8 cellular contexts compared by ENCODE assay signal in genomic region chr1:237041795-237042466, GRCh38. TPM values are rescaled to one million over a fixed set of nuclear protein-coding genes. Genes with fewer than 3 reads are reported as not detected.
DNase-seq lines count a peak whose midpoint lies in the region; ATAC-seq and TF ChIP-seq lines count a peak whose summit lies in the region.

Gene RYR2, plus strand, starts transcription at chr1:237042184. Its CDS starts 338 bp downstream, at chr1:237042522.

- in situ Hi-C loops in ACHN (cut with HindIII; ENCODE audit: low pct_ligation_motif_present, low pct_unique_long_range_greater_than_20kb, low sequenced_read_pairs): no loop called here

- peak within 1 kb of the TSS; percentile 39 to 79 (median 63) for H3K4me3 ChIP-seq in dorsolateral prefrontal cortex
- H3K4me3 ChIP-seq in aorta (ENCODE audit: low read length in 2 of 2): peak within 1 kb of the TSS; percentile 51 to 68

- H3K4me1 ChIP-seq in aorta (ENCODE audit: control insufficient read depth in 1 of 2, insufficient read depth in 2 of 2, low read length in 2 of 2): peaks cover 0 to under 1% of the 10 kb centered on the region in 2 donors

- H3K9me3 ChIP-seq in aorta (ENCODE audit: control insufficient read depth, low read length): no peaks in the 10 kb centered on the region

- peak in 54 of 56 donors; percentile 35 to 73 (median 57) for TF ChIP-seq CTCF in dorsolateral prefrontal cortex (IDR thresholded peaks at IDR 0.05 in 54 of 56, conservative IDR thresholded peaks at IDR 0.05 in 2 of 56; ENCODE audit: low read depth in 1 of 56, partially characterized antibody in 56 of 56)

- H3K36me3 ChIP-seq in aorta (ENCODE audit: control insufficient read depth in 1 of 2, insufficient read depth in 2 of 2, low read length in 1 of 2): no peaks in the 10 kb centered on the region

- ATAC-seq in aorta (ENCODE audit: low FRiP score): peak; percentile 67
- no peak for ATAC-seq in GM21723 (IDR thresholded peaks at IDR 0.05; ENCODE audit: unreplicated experiment)

- 2% methylated on average over 55 to 76 of the region's 76 CpGs for WGBS in aorta, 2 donors

- peak; percentile 31 for DNase-seq in AG20443 (ENCODE audit: low spot score)
- DNase-seq in NCI-H1092 treated with DMSO at 0.1 percent for 48 hours (lab: John Stamatoyannopoulos, UW): peak; percentile 33
- DNase-seq in dorsolateral prefrontal cortex: peak in 8 of 10 donors; percentile 20 to 80 (median 54)
- peak; percentile 43 for DNase-seq in middle frontal gyrus (ENCODE audit: extremely low spot score, low spot score)
- peak; percentile 51 to 84 for DNase-seq in aorta
- DNase-seq in HCEC 1CT: no peak
- no peak for DNase-seq in ACHN

- H3K27me3 ChIP-seq in dorsolateral prefrontal cortex (peaks cover 0 to 42% (median 15%) of the 10 kb centered on the region in 45 donors), aorta (ENCODE audit: control insufficient read depth in 1 of 2, insufficient read depth in 2 of 2, low read length in 1 of 2) (no peaks in the 10 kb centered on the region)

- H3K27ac ChIP-seq in dorsolateral prefrontal cortex: peak within 1 kb of the TSS in 52 of 59 donors; percentile 16 to 94 (median 78)
- H3K27ac ChIP-seq in aorta (ENCODE audit: low read depth in 1 of 2, low read length in 2 of 2): peak within 1 kb of the TSS; percentile 15 to 86

- intact Hi-C loops in dorsolateral prefrontal cortex (cut with DNase I) (loop anchor here (2.0 to 10.0 kb wide), 3 partner anchors 63 to 345 kb away; no protein-coding TSS in a partner anchor), aorta (cut with DNase I) (loop anchor here in 1 of 2 donors (5.0 kb wide), 1 partner anchor 345 kb away; no protein-coding TSS in a partner anchor)

RNA-seq across cellular contexts. Expression of gene RYR2, which starts in this region (rescaled TPM):
- total RNA-seq in dorsolateral prefrontal cortex (100 to 1,000 TPM in 37 of 120 experiments, 10 to 100 TPM in 83; 38.4 to 262 (median 90.5) TPM), aorta (100 to 1,000 TPM in 1 of 2 donors, 10 to 100 TPM in 1; 31.3 to 128 TPM)
- 1 to 10 TPM; 2.6 to 4.0 TPM for polyA plus RNA-seq in aorta

Comparison
In these comparisons a context has a peak if more than half of its experiments do, and no peak if none do; other contexts are left out.
1. DNase-seq: peak in AG20443 (single experiment), NCI-H1092 treated with DMSO at 0.1 percent for 48 hours (single experiment), dorsolateral prefrontal cortex (8 of 10), middle frontal gyrus (single experiment) and aorta (2 of 2); none in HCEC 1CT (single experiment) and ACHN (single experiment).